In the genomic region with DNA sequence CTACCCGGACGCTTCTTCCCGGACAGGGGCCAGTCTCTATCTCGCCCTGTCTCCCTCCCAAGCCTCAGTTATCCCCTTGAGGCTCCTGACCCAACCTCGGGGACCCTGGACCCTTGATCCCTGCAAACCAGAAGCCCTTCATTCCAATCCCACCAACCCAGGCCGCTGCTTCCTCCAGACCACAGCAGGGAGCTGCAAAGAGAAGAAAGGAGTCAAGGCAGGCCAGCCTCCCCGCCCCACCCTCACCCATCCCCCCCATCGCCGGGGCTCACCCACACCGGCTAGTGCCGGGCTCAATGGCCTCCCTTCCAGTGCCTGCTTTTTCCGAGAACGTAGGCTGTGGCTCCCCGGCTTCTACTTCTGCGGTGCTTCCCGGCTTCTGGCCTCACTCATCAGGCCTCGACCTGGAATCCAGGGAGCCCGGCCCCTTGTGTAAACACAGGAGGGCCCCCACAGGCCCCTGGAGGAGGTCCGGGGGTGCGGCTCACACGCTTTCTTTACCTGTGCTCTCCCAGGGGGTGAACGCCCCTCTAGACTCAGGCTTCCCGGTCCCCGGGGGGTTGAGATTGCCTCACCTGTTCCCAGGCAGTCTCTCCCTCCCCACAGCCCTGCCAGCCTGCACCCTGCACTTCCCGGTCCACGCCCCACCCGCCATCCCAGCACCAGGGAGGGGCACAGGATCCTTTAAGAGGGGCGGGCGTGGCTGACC, we compare ENCODE assay signal across 8 cellular contexts. TPM values are rescaled to one million over a fixed set of nuclear protein-coding genes. Genes with fewer than 3 reads are reported as not detected.
DNase-seq lines count a peak whose midpoint lies in the region; ATAC-seq lines count a peak whose summit lies in the region.

A gene (minus strand): TSS at position 641 of the 709 bp plus-strand sequence. CDS start 1,704 bp downstream, outside the sequence.

- intact Hi-C loops in naive thymus-derived CD4-positive, alpha-beta T cell (cut with micrococcal nuclease) = loop anchor here in 1 of 2 donors (10.0 kb wide), 1 partner anchor 1030 kb away; a partner anchor contains a TSS
- intact Hi-C loops in left cardiac atrium (cut with DNase I) = no loop called here

- H3K9me3 Mint-ChIP-seq in naive thymus-derived CD4-positive, alpha-beta T cell = peaks cover 0 to 2% (median 0%) of the 10 kb centered on the region in 11 donors

- H3K36me3 Mint-ChIP-seq in naive thymus-derived CD4-positive, alpha-beta T cell = peaks cover 0 to 17% (median 9%) of the 10 kb centered on the region in 5 donors

- H3K27ac ChIP-seq in naive thymus-derived CD4-positive, alpha-beta T cell (ENCODE audit: low read depth, low read length) = no peak within 1 kb of the TSS
- no peak within 1 kb of the TSS for H3K27ac ChIP-seq in effector memory CD4-positive, alpha-beta T cell (ENCODE audit: insufficient read depth, low read length, poor library complexity, severe bottlenecking)

- peak within 1 kb of the TSS in 3 of 10 donors; percentile 16 to 29 (median 20) for H3K4me3 Mint-ChIP-seq in naive thymus-derived CD4-positive, alpha-beta T cell

- POLR2A ChIA-PET in naive thymus-derived CD4-positive, alpha-beta T cell (lab: Charles Lee) = interaction anchor here (1.0 kb wide), 1 partner anchor 23 kb away, joined by 3 read pairs; no protein-coding TSS in a partner anchor

- peaks cover 30% of the 10 kb centered on the region for H3K36me3 ChIP-seq in adipocyte (ENCODE audit: control insufficient read depth, insufficient read depth, low read length, severe bottlenecking)
- peaks cover 0 to 36% (median 16%) of the 10 kb centered on the region in 3 experiments for H3K36me3 ChIP-seq in naive thymus-derived CD4-positive, alpha-beta T cell (ENCODE audit: control insufficient read depth in 2 of 3, insufficient read depth in 3 of 3, low read length in 3 of 3)
- peaks cover 32% of the 10 kb centered on the region for H3K36me3 ChIP-seq in effector memory CD4-positive, alpha-beta T cell (ENCODE audit: control insufficient read depth, insufficient read depth, low read length)

- H3K4me1 ChIP-seq in adipocyte (ENCODE audit: control insufficient read depth, insufficient read depth, low read length) = peaks cover 20% of the 10 kb centered on the region
- peaks cover 12 to 29% of the 10 kb centered on the region in 2 donors for H3K4me1 ChIP-seq in naive thymus-derived CD4-positive, alpha-beta T cell (ENCODE audit: control insufficient read depth in 2 of 2, insufficient read depth in 2 of 2, low read length in 2 of 2)
- H3K4me1 ChIP-seq in effector memory CD4-positive, alpha-beta T cell (ENCODE audit: control insufficient read depth, insufficient read depth, low read length, poor library complexity, severe bottlenecking) = peaks cover 29% of the 10 kb centered on the region

- peak within 1 kb of the TSS; percentile 100 for H3K9ac ChIP-seq in adipocyte (ENCODE audit: low read length)

- H3K27ac Mint-ChIP-seq in naive thymus-derived CD4-positive, alpha-beta T cell = peak within 1 kb of the TSS in 5 of 9 donors; percentile 17 to 78 (median 56)

- no peaks in the 10 kb centered on the region for H3K27me3 Mint-ChIP-seq in naive thymus-derived CD4-positive, alpha-beta T cell

- H3K9me3 ChIP-seq in adipocyte (ENCODE audit: control insufficient read depth, low read length) = no peaks in the 10 kb centered on the region
- H3K9me3 ChIP-seq in naive thymus-derived CD4-positive, alpha-beta T cell (ENCODE audit: control insufficient read depth in 2 of 3, low read length in 3 of 3) = no peaks in the 10 kb centered on the region
- H3K9me3 ChIP-seq in effector memory CD4-positive, alpha-beta T cell (ENCODE audit: control insufficient read depth, low read length) = no peaks in the 10 kb centered on the region

- H3K27me3 ChIP-seq in adipocyte (replicated peaks; ENCODE audit: control insufficient read depth, insufficient read depth, low read length) = no peaks in the 10 kb centered on the region
- no peaks in the 10 kb centered on the region for H3K27me3 ChIP-seq in naive thymus-derived CD4-positive, alpha-beta T cell (ENCODE audit: control insufficient read depth in 2 of 2, insufficient read depth in 2 of 2, low read length in 2 of 2)
- H3K27me3 ChIP-seq in effector memory CD4-positive, alpha-beta T cell (replicated peaks; ENCODE audit: control insufficient read depth, insufficient read depth, low read length, poor library complexity, severe bottlenecking) = no peaks in the 10 kb centered on the region

- DNase-seq in DMS153 treated with DMSO at 0.1 percent for 48 hours (lab: John Stamatoyannopoulos, UW; ENCODE audit: unreplicated experiment) = peak; percentile 82
- peak; percentile 59 for DNase-seq in HuH-7 (ENCODE audit: low spot score)
- DNase-seq in adipocyte (ENCODE audit: low read depth) = no peak
- no peak for DNase-seq in naive thymus-derived CD4-positive, alpha-beta T cell
- no peak for DNase-seq in effector memory CD4-positive, alpha-beta T cell
- DNase-seq in left cardiac atrium = no peak

- ATAC-seq in naive thymus-derived CD4-positive, alpha-beta T cell = no peak
- ATAC-seq in left cardiac atrium (no peak), HG03196 (IDR thresholded peaks at IDR 0.05; ENCODE audit: unreplicated experiment) (no peak), GM19463 (IDR thresholded peaks at IDR 0.05; ENCODE audit: unreplicated experiment) (no peak)

- peaks cover 23 to 33% (median 29%) of the 10 kb centered on the region in 7 donors for H3K4me1 Mint-ChIP-seq in naive thymus-derived CD4-positive, alpha-beta T cell

- CTCF ChIA-PET in naive thymus-derived CD4-positive, alpha-beta T cell (lab: Charles Lee) = interaction anchor here (0.6 kb wide), 1 partner anchor 33 kb away, joined by 3 read pairs; no protein-coding TSS in a partner anchor

- no peak within 1 kb of the TSS for H3K4me3 ChIP-seq in adipocyte (ENCODE audit: low read length)
- H3K4me3 ChIP-seq in naive thymus-derived CD4-positive, alpha-beta T cell (ENCODE audit: low read length) = no peak within 1 kb of the TSS
- no peak within 1 kb of the TSS for H3K4me3 ChIP-seq in effector memory CD4-positive, alpha-beta T cell (ENCODE audit: insufficient read depth, low read depth, low read length, poor library complexity, severe bottlenecking)

RNA-seq across cellular contexts. Expression of the gene that starts here (rescaled TPM):
- total RNA-seq in naive thymus-derived CD4-positive, alpha-beta T cell = 1 to 10 TPM in 3 of 5 experiments, under 1 TPM in 1, not detected in 1; 0.80 to 3.7 (median 2.9) TPM
- under 1 TPM in 1 of 2 donors, not detected in 1; 0.66 TPM for polyA plus RNA-seq in naive thymus-derived CD4-positive, alpha-beta T cell
- under 1 TPM in 1 of 2 donors, not detected in 1; 0.32 TPM for total RNA-seq in left cardiac atrium

Comparison
In these comparisons a context has a peak if more than half of its experiments do, and no peak if none do; other contexts are left out.
1. DNase-seq: peak in DMS153 treated with DMSO at 0.1 percent for 48 hours (single experiment) and HuH-7 (single experiment); none in adipocyte (single experiment), naive thymus-derived CD4-positive, alpha-beta T cell (0 of 9), effector memory CD4-positive, alpha-beta T cell (0 of 3) and left cardiac atrium (single experiment).